Comparison of ENCODE assay signal across 8 cellular contexts in genomic region chr20:18496042-18496441, GRCh38. TPM values are rescaled to one million over a fixed set of nuclear protein-coding genes. Genes with fewer than 3 reads are reported as not detected.
DNase-seq lines count a peak whose midpoint lies in the region; ATAC-seq and TF ChIP-seq lines count a peak whose summit lies in the region.

No MANE protein-coding gene starts in this region.

- TF ChIP-seq CTCF in DOHH2 (IDR thresholded peaks at IDR 0.05; ENCODE audit: low read depth, low read length, poor library complexity, severe bottlenecking) (no peak), neural cell (IDR thresholded peaks at IDR 0.05; ENCODE audit: poor library complexity, severe bottlenecking) (no peak)

- no peak for TF ChIP-seq EP300 in neural cell (conservative IDR thresholded peaks at IDR 0.05; ENCODE audit: poor library complexity, severe bottlenecking)

- H3K79me2 ChIP-seq in DOHH2 (ENCODE audit: control insufficient read depth, low read length) (peaks cover 10% of the 10 kb centered on the region; the same call in 1 of the 2 replicates), neural cell (replicated peaks; ENCODE audit: insufficient read depth, low read length) (peaks cover 3% of the 10 kb centered on the region)

- peaks cover 15% of the 10 kb centered on the region for H3K4me1 ChIP-seq in DOHH2 (ENCODE audit: control insufficient read depth, low read length)

- peak overlapping the region; percentile 94 for H2AFZ ChIP-seq in neural cell (ENCODE audit: low read depth, low read length)

- H3K36me3 ChIP-seq in DOHH2 (ENCODE audit: control insufficient read depth, low read length) (peaks cover 17% of the 10 kb centered on the region), neural cell (ENCODE audit: insufficient read depth, low read length) (peaks cover 3% of the 10 kb centered on the region)

- no peak for ATAC-seq in HG02571 (IDR thresholded peaks at IDR 0.05; ENCODE audit: unreplicated experiment)
- ATAC-seq in HG02588 (IDR thresholded peaks at IDR 0.05; ENCODE audit: unreplicated experiment) = no peak

- peak overlapping the region; percentile 68 for H3K4me2 ChIP-seq in DOHH2 (ENCODE audit: low read length)
- peak overlapping the region; percentile 84 for H3K4me2 ChIP-seq in neural cell (ENCODE audit: low read length)

- no peaks in the 10 kb centered on the region for H3K9me3 ChIP-seq in DOHH2 (ENCODE audit: control insufficient read depth, insufficient read depth, low read length)
- no peaks in the 10 kb centered on the region for H3K9me3 ChIP-seq in neural cell (ENCODE audit: low read length)

- H3K4me3 ChIP-seq in DOHH2 (ENCODE audit: low read length) (peak overlapping the region; percentile 88), neural cell (ENCODE audit: low read length) (peak overlapping the region; percentile 85)

- H3F3A ChIP-seq in DOHH2 (ENCODE audit: control insufficient read depth, insufficient read depth) (no peaks in the 10 kb centered on the region), neural cell (ENCODE audit: insufficient read depth, low read length, poor library complexity, severe bottlenecking) (no peaks in the 10 kb centered on the region)

- peak overlapping the region; percentile 75 for H3K9ac ChIP-seq in neural cell (ENCODE audit: low read length)

- TF ChIP-seq RAD21 in neural cell (conservative IDR thresholded peaks at IDR 0.05) = no peak

- DNase-seq in NCI-H1694 treated with DMSO at 0.1 percent for 48 hours (lab: John Stamatoyannopoulos, UW) (peak; percentile 3), cerebellum (ENCODE audit: low spot score) (peak; percentile 17), T-helper 9 cell (no peak), OCI-M2 (lab: John Stamatoyannopoulos, UW; ENCODE audit: unreplicated experiment) (no peak)

- H3K27me3 ChIP-seq in DOHH2 (ENCODE audit: control insufficient read depth, low read length) (no peaks in the 10 kb centered on the region), neural cell (ENCODE audit: insufficient read depth, low read depth, low read length) (no peaks in the 10 kb centered on the region)

- H3K27ac ChIP-seq in DOHH2 (ENCODE audit: low read depth, low read length) (no peak overlapping the region), neural cell (ENCODE audit: low read length) (peak overlapping the region; percentile 88)

- no peaks in the 10 kb centered on the region for H4K20me1 ChIP-seq in DOHH2 (ENCODE audit: control insufficient read depth, insufficient read depth, low read depth, low read length)
- no peaks in the 10 kb centered on the region for H4K20me1 ChIP-seq in neural cell (ENCODE audit: insufficient read depth)

- H3K9me2 ChIP-seq in DOHH2 (replicated peaks; ENCODE audit: control insufficient read depth, low read length) = no peaks in the 10 kb centered on the region
- H3K9me2 ChIP-seq in neural cell (ENCODE audit: insufficient read depth, low read length) = no peaks in the 10 kb centered on the region

TF ChIP-seq in neural cell, 6 proteins besides CTCF, POLR2A, EP300 and RAD21:
- TF ChIP-seq EZH2 (IDR thresholded peaks at IDR 0.05; ENCODE audit: borderline replicate concordance, insufficient read depth, low read length, poor library complexity, severe bottlenecking) = no peak
- TF ChIP-seq SMC3 (conservative IDR thresholded peaks at IDR 0.05; ENCODE audit: poor library complexity) = no peak
- TF ChIP-seq REST (IDR thresholded peaks at IDR 0.05; ENCODE audit: borderline replicate concordance) = no peak
- no peak for TF ChIP-seq TAF1 (IDR thresholded peaks at IDR 0.05; ENCODE audit: low read depth)
- no peak for TF ChIP-seq MXI1 (conservative IDR thresholded peaks at IDR 0.05; ENCODE audit: poor library complexity, severe bottlenecking)
- TF ChIP-seq POLR2AphosphoS5 (IDR thresholded peaks at IDR 0.05) = no peak

RNA-seq across cellular contexts. Expression of gene RBBP9, which starts 1.0 kb away (rescaled TPM):
- 20.3 TPM for total RNA-seq in cerebellum
- 34.4 and 37.9 TPM in 2 replicates for polyA plus RNA-seq in neural cell
- polyA minus RNA-seq in neural cell = 38.7 and 39.0 TPM in 2 replicates

RNA-seq across cellular contexts. Expression of gene SEC23B, which starts 11.7 kb away (rescaled TPM):
- 44.5 TPM for total RNA-seq in cerebellum
- polyA plus RNA-seq in neural cell = 77.8 and 83.5 TPM in 2 replicates
- 91.8 and 96.0 TPM in 2 replicates for polyA minus RNA-seq in neural cell

RNA-seq across cellular contexts. Expression of gene POLR3F, which starts 28.9 kb away (rescaled TPM):
- 27.3 TPM for total RNA-seq in cerebellum
- 47.3 and 54.9 TPM in 2 replicates for polyA plus RNA-seq in neural cell
- 27.7 and 31.4 TPM in 2 replicates for polyA minus RNA-seq in neural cell

RNA-seq across cellular contexts. Expression of gene DZANK1, which starts 29.2 kb away (rescaled TPM):
- total RNA-seq in cerebellum = 3.6 TPM
- 10.6 and 17.0 TPM in 2 replicates for polyA plus RNA-seq in neural cell
- polyA minus RNA-seq in neural cell = 8.0 and 12.6 TPM in 2 replicates

Comparison
In these comparisons a context has a peak if more than half of its experiments do, and no peak if none do; other contexts are left out.
1. DNase-seq: peak in NCI-H1694 treated with DMSO at 0.1 percent for 48 hours (single experiment) and cerebellum (single experiment); none in T-helper 9 cell (single experiment) and OCI-M2 (single experiment).